Comparison of ENCODE assay signal across 8 cellular contexts in the genomic region with DNA sequence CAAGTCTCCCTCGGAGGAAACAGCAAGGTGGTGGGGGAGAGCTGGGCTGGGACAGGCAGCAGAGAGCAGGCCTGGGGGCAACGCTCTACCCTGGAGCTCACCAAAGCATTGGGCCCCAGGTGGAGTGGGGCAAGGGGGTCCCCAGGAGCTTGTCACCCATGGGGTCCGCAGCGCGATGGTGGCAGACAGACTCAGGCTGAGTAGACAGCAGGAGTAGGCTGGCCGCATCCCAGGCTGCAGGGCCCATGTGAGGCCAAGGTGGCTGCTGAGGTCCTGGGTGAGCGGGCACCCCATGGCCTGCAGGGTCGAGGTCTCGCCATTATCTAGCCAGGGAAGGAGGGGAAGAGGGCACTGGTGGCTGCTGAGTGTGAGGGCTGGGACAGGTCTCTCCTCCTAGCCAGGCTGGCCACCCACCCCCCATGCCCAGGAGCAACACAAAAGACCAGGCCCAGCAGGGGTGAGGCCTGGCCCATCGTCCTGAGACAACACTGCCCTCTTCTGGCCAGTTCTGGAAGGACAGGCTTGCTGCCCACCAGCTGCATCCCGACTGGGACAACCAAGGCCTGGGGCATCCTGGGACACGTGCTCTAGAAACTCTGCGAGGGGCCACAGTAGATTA. TPM values are rescaled to one million over a fixed set of nuclear protein-coding genes. Genes with fewer than 3 reads are reported as not detected.
DNase-seq lines count a peak whose midpoint lies in the region; ATAC-seq and TF ChIP-seq lines count a peak whose summit lies in the region.

No MANE protein-coding gene starts in this region.

- DNase-seq in H7 = peak; percentile 98
- peak; percentile 36 for DNase-seq in NOMO-1 treated with dmso at 0.1 percent for 144 hours (lab: John Stamatoyannopoulos, UW; ENCODE audit: unreplicated experiment)
- DNase-seq in activated CD8-positive, alpha-beta memory T cell treated with anti-CD3 and anti-CD28 coated beads for 4 hours (ENCODE audit: low read depth in 2 of 2) = peak; percentile 30 to 50
- peak; percentile 88 for DNase-seq in endothelial cell (ENCODE audit: low spot score)
- DNase-seq in myocyte (ENCODE audit: low read depth) = peak; percentile 57
- DNase-seq in stimulated activated effector memory CD8-positive, alpha-beta T cell treated with anti-CD3 and anti-CD28 coated beads, Interleukin-12 subunit alpha, Interleukin-12 subunit beta, amount 100 ng/mL, for 72 hours (ENCODE audit: low spot score in 2 of 2) = peak; percentile 80 to 92

- peak; percentile 97 for TF ChIP-seq CTCF in endothelial cell (IDR thresholded peaks at IDR 0.05; ENCODE audit: unreplicated experiment)

- H3K9ac ChIP-seq in BLaER1 treated with 17β-estradiol and CSF1 and Interleukin-3, amounts not matched to agents 10 nM and 100 nM = peak overlapping the region in 10 of 11 experiments; percentile 19 to 63 (median 40); a peak in 9 of 22 replicates

- peak; percentile 68 for ATAC-seq in stimulated activated effector memory CD8-positive, alpha-beta T cell treated with anti-CD3 and anti-CD28 coated beads, Interleukin-12 subunit alpha, Interleukin-12 subunit beta, amount 100 ng/mL, for 72 hours
- no peak for ATAC-seq in HG02623 (IDR thresholded peaks at IDR 0.05; ENCODE audit: unreplicated experiment)

- H3K4me1 ChIP-seq in BLaER1 treated with 17β-estradiol and CSF1 and Interleukin-3, amounts not matched to agents 10 nM and 100 nM = peaks cover 43 to 67% (median 51%) of the 10 kb centered on the region in 10 experiments

- H3K36me3 Mint-ChIP-seq in endothelial cell (ENCODE audit: low read depth, unreplicated experiment) = no peaks in the 10 kb centered on the region
- no peaks in the 10 kb centered on the region for H3K36me3 Mint-ChIP-seq in stimulated activated effector memory CD8-positive, alpha-beta T cell treated with anti-CD3 and anti-CD28 coated beads, Interleukin-12 subunit alpha, Interleukin-12 subunit beta, amount 100 ng/mL, for 72 hours

- no peaks in the 10 kb centered on the region for H3K27me3 ChIP-seq in BLaER1 treated with 17β-estradiol and CSF1 and Interleukin-3, amounts not matched to agents 10 nM and 100 nM
- H3K27me3 ChIP-seq in H7 (ENCODE audit: control insufficient read depth, insufficient read depth, low read length) = no peaks in the 10 kb centered on the region

- H3K4me2 ChIP-seq in BLaER1 treated with 17β-estradiol and CSF1 and Interleukin-3, amounts not matched to agents 10 nM and 100 nM = peak overlapping the region; percentile 56 to 91 (median 79)

- H3K4me1 Mint-ChIP-seq in endothelial cell (ENCODE audit: unreplicated experiment) = peaks cover 2% of the 10 kb centered on the region
- peaks cover 7% of the 10 kb centered on the region for H3K4me1 Mint-ChIP-seq in stimulated activated effector memory CD8-positive, alpha-beta T cell treated with anti-CD3 and anti-CD28 coated beads, Interleukin-12 subunit alpha, Interleukin-12 subunit beta, amount 100 ng/mL, for 72 hours

- H3K27me3 Mint-ChIP-seq in endothelial cell (ENCODE audit: unreplicated experiment) = peaks cover 7% of the 10 kb centered on the region

- no peak overlapping the region for H3K4me3 ChIP-seq in BLaER1 treated with 17β-estradiol and CSF1 and Interleukin-3, amounts not matched to agents 10 nM and 100 nM
- H3K4me3 ChIP-seq in H7 (ENCODE audit: insufficient read depth, low read depth, low read length) = no peak overlapping the region

- no peaks in the 10 kb centered on the region for H3K9me3 ChIP-seq in BLaER1 treated with 17β-estradiol and CSF1 and Interleukin-3, amounts not matched to agents 10 nM and 100 nM (replicated peaks in 1 of 11)

- H3K4me3 Mint-ChIP-seq in endothelial cell (ENCODE audit: unreplicated experiment) = no peak overlapping the region
- no peak overlapping the region for H3K4me3 Mint-ChIP-seq in stimulated activated effector memory CD8-positive, alpha-beta T cell treated with anti-CD3 and anti-CD28 coated beads, Interleukin-12 subunit alpha, Interleukin-12 subunit beta, amount 100 ng/mL, for 72 hours

- no peaks in the 10 kb centered on the region for H3K9me3 Mint-ChIP-seq in endothelial cell (ENCODE audit: unreplicated experiment)
- H3K9me3 Mint-ChIP-seq in stimulated activated effector memory CD8-positive, alpha-beta T cell treated with anti-CD3 and anti-CD28 coated beads, Interleukin-12 subunit alpha, Interleukin-12 subunit beta, amount 100 ng/mL, for 72 hours = no peaks in the 10 kb centered on the region

- H4K20me1 ChIP-seq in BLaER1 treated with 17β-estradiol and CSF1 and Interleukin-3, amounts not matched to agents 10 nM and 100 nM = peaks cover 0 to 28% (median 0%) of the 10 kb centered on the region in 11 experiments; a peak in 5 of 22 replicates

- no peak overlapping the region for H3K27ac Mint-ChIP-seq in endothelial cell (ENCODE audit: unreplicated experiment)
- peak overlapping the region; percentile 50 for H3K27ac Mint-ChIP-seq in stimulated activated effector memory CD8-positive, alpha-beta T cell treated with anti-CD3 and anti-CD28 coated beads, Interleukin-12 subunit alpha, Interleukin-12 subunit beta, amount 100 ng/mL, for 72 hours

- H3K36me3 ChIP-seq in BLaER1 treated with 17β-estradiol and CSF1 and Interleukin-3, amounts not matched to agents 10 nM and 100 nM = peaks cover 0 to 22% (median 0%) of the 10 kb centered on the region in 11 experiments; a peak in 6 of 22 replicates
- no peaks in the 10 kb centered on the region for H3K36me3 ChIP-seq in H7 (replicated peaks; ENCODE audit: control insufficient read depth, insufficient read depth, low read length)

- H3K27ac ChIP-seq in BLaER1 treated with 17β-estradiol and CSF1 and Interleukin-3, amounts not matched to agents 10 nM and 100 nM = peak overlapping the region in 6 of 11 experiments; percentile 17 to 59 (median 37); a peak in 8 of 22 replicates

RNA-seq across cellular contexts. Expression of a gene that starts 33.1 kb away (rescaled TPM):
- total RNA-seq in H7 (2014; rRNA removed; shearing (Covaris generic)) = 25.8 and 29.4 TPM in 2 replicates
- 20.7 TPM for total RNA-seq in endothelial cell (ENCODE audit: unreplicated experiment)
- 21.7 and 23.6 TPM in 2 replicates for total RNA-seq in myocyte
- polyA plus RNA-seq in myocyte (2012) = 21.0 TPM

Comparison
In these comparisons a context has a peak if more than half of its experiments do, and no peak if none do; other contexts are left out.
1. DNase-seq: peak in every context shown above with its lines; median percentile 98 in H7; 88 in endothelial cell; 86 in stimulated activated effector memory CD8-positive, alpha-beta T cell treated with anti-CD3 and anti-CD28 coated beads, Interleukin-12 subunit alpha, Interleukin-12 subunit beta, amount 100 ng/mL, for 72 hours; 57 in myocyte; 40 in activated CD8-positive, alpha-beta memory T cell treated with anti-CD3 and anti-CD28 coated beads for 4 hours; 36 in NOMO-1 treated with dmso at 0.1 percent for 144 hours.